Comparison of ENCODE assay signal across 2 cellular contexts in genomic region chr1:110176299-110176956, GRCh38.
TF ChIP-seq lines count a peak whose summit lies in the region.

No MANE protein-coding gene starts in this region.

TF ChIP-seq in HepG2, 621 proteins besides CTCF, POLR2A, EP300 and RAD21 (continued from another document):
- TF ChIP-seq LCORL (IDR thresholded peaks at IDR 0.05) (peak; percentile 71; the same call in 1 of the 2 replicates), LCORL (CRISPR knock-in tag; IDR thresholded peaks at IDR 0.05) (no peak), NONO (IDR thresholded peaks at IDR 0.05) (no peak), NONO (CRISPR knock-in tag; conservative IDR thresholded peaks at IDR 0.05) (no peak)

TF ChIP-seq in WTC11, 78 proteins besides CTCF, POLR2A, EP300 and RAD21:
- no peak for TF ChIP-seq TP53 (CRISPR knock-in tag; IDR thresholded peaks at IDR 0.05)
- no peak for TF ChIP-seq NFATC4 (CRISPR knock-in tag; IDR thresholded peaks at IDR 0.05)
- no peak for TF ChIP-seq E2F4 (CRISPR knock-in tag; IDR thresholded peaks at IDR 0.05; ENCODE audit: borderline replicate concordance, low read depth)
- TF ChIP-seq SP1 (CRISPR knock-in tag; conservative IDR thresholded peaks at IDR 0.05), result no peak
- no peak for TF ChIP-seq GTF2I (CRISPR knock-in tag; conservative IDR thresholded peaks at IDR 0.05)
- no peak for TF ChIP-seq MAX (CRISPR knock-in tag; IDR thresholded peaks at IDR 0.05)
- no peak for TF ChIP-seq NR3C1 (CRISPR knock-in tag; conservative IDR thresholded peaks at IDR 0.05; ENCODE audit: low read depth)
- no peak for TF ChIP-seq FOXP1 (CRISPR knock-in tag; IDR thresholded peaks at IDR 0.05; ENCODE audit: borderline replicate concordance)
- no peak for TF ChIP-seq HMGA2 (CRISPR knock-in tag; IDR thresholded peaks at IDR 0.05)
- TF ChIP-seq FOXK1 (CRISPR knock-in tag; IDR thresholded peaks at IDR 0.05), result no peak
- TF ChIP-seq CDX4 (CRISPR knock-in tag; IDR thresholded peaks at IDR 0.05; ENCODE audit: borderline replicate concordance), result no peak
- TF ChIP-seq IRF2 (CRISPR knock-in tag; IDR thresholded peaks at IDR 0.05; ENCODE audit: borderline replicate concordance, low read depth), result no peak
- no peak for TF ChIP-seq ZBTB21 (CRISPR knock-in tag; IDR thresholded peaks at IDR 0.05; ENCODE audit: borderline replicate concordance)
- TF ChIP-seq ZNF396 (CRISPR knock-in tag; IDR thresholded peaks at IDR 0.05; ENCODE audit: borderline replicate concordance), result no peak
- TF ChIP-seq OVOL2 (CRISPR knock-in tag; IDR thresholded peaks at IDR 0.05; ENCODE audit: borderline replicate concordance), result no peak
- TF ChIP-seq ERG (CRISPR knock-in tag; IDR thresholded peaks at IDR 0.05), result no peak
- no peak for TF ChIP-seq STAT6 (CRISPR knock-in tag; conservative IDR thresholded peaks at IDR 0.05; ENCODE audit: low read depth)
- TF ChIP-seq SOX15 (CRISPR knock-in tag; IDR thresholded peaks at IDR 0.05), result no peak
